In the genomic region with DNA sequence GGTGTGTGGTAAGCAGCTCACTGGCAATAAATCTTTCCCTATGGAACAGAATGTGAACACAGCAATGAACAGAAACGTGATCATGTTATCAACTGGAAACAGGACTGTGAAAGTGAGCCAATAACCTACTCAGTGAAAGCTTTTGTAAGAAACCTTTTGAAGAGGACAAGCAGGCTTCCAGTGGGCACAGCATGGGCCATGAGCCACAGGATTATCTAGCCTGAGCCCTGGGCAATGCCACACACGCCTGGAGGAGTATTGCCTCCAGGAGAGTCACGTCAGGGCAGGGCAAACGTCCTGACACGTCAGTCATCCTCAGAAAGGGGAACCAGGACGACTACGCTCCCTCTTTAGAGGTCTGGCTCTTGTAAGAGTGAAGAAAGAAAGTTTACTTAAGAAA, we compare ENCODE assay signal across 2 cellular contexts.
TF ChIP-seq lines count a peak whose summit lies in the region.

No MANE protein-coding gene starts in this region.

TF ChIP-seq in IMR-90, 13 proteins besides CTCF, POLR2A, EP300 and RAD21 (continued from another document):
- TF ChIP-seq MAZ (IDR thresholded peaks at IDR 0.05; ENCODE audit: borderline replicate concordance, low read depth, low read length) (no peak), NFE2L2 (IDR thresholded peaks at IDR 0.05; ENCODE audit: low read depth, low read length) (no peak), MXI1 (IDR thresholded peaks at IDR 0.05; ENCODE audit: borderline replicate concordance, low read depth, low read length) (no peak)
- TF ChIP-seq, protein P1, sequence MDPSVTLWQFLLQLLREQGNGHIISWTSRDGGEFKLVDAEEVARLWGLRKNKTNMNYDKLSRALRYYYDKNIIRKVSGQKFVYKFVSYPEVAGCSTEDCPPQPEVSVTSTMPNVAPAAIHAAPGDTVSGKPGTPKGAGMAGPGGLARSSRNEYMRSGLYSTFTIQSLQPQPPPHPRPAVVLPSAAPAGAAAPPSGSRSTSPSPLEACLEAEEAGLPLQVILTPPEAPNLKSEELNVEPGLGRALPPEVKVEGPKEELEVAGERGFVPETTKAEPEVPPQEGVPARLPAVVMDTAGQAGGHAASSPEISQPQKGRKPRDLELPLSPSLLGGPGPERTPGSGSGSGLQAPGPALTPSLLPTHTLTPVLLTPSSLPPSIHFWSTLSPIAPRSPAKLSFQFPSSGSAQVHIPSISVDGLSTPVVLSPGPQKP (IDR thresholded peaks at IDR 0.05; ENCODE audit: borderline replicate concordance, low read depth, low read length) = no peak

TF ChIP-seq in SK-N-SH, 30 proteins besides CTCF, POLR2A, EP300 and RAD21:
- TF ChIP-seq, protein P2, sequence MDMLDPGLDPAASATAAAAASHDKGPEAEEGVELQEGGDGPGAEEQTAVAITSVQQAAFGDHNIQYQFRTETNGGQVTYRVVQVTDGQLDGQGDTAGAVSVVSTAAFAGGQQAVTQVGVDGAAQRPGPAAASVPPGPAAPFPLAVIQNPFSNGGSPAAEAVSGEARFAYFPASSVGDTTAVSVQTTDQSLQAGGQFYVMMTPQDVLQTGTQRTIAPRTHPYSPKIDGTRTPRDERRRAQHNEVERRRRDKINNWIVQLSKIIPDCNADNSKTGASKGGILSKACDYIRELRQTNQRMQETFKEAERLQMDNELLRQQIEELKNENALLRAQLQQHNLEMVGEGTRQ (IDR thresholded peaks at IDR 0.05; ENCODE audit: borderline replicate concordance, low read depth, low read length) = no peak
- TF ChIP-seq RXRA (IDR thresholded peaks at IDR 0.05; ENCODE audit: borderline replicate concordance, low read depth) = no peak
- no peak for TF ChIP-seq SMC3 (IDR thresholded peaks at IDR 0.05; ENCODE audit: low read depth, low read length)
- TF ChIP-seq FOXJ3 (CRISPR knock-in tag; IDR thresholded peaks at IDR 0.05) = no peak
